In genomic region chr5:130290219-130290618, GRCh38 we compare ENCODE assay signal across 18 cellular contexts.
DNase-seq lines count a peak whose midpoint lies in the region; ATAC-seq and TF ChIP-seq lines count a peak whose summit lies in the region.
"Had no signal": no experiment of that assay in that cellular context is flagged by ENCODE, and none has a peak within 500 bp of the region (broad histone marks: within the 10 kb centered on the region; RNA-seq: fewer than 3 reads in every experiment).

No MANE protein-coding gene starts in this region.

- peak overlapping the region; percentile 78 for H3K27ac ChIP-seq in RWPE1
- H3K27ac ChIP-seq in lung (ENCODE audit: low read depth in 1 of 2, low read length in 1 of 2), result no peak overlapping the region
- H3K27ac ChIP-seq: C4-2B had no signal

- ATAC-seq in lung (ENCODE audit: insufficient read depth, low FRiP score) (peak; percentile 14), GM19395 (IDR thresholded peaks at IDR 0.05; ENCODE audit: unreplicated experiment) (no peak)
- no peak for ATAC-seq in activated CD8-positive, alpha-beta T cell treated with anti-CD3 and anti-CD28 coated beads for 36 hours
- ATAC-seq: GM23338 had no signal

- peaks cover 0 to 2% of the 10 kb centered on the region in 2 donors for H3K4me1 ChIP-seq in lung (ENCODE audit: control insufficient read depth in 2 of 2, insufficient read depth in 2 of 2, low read length in 2 of 2)

- H3K4me1 Mint-ChIP-seq in activated CD8-positive, alpha-beta T cell treated with anti-CD3 and anti-CD28 coated beads for 36 hours (ENCODE audit: low read depth), result no peaks in the 10 kb centered on the region

- no peaks in the 10 kb centered on the region for H3K36me3 Mint-ChIP-seq in activated CD8-positive, alpha-beta T cell treated with anti-CD3 and anti-CD28 coated beads for 36 hours (ENCODE audit: low read depth)

- peaks cover 2% of the 10 kb centered on the region for H3K27me3 Mint-ChIP-seq in activated CD8-positive, alpha-beta T cell treated with anti-CD3 and anti-CD28 coated beads for 36 hours

- POLR2A ChIA-PET in RWPE1 (lab: Yijun Ruan, JAX; ENCODE audit: low non-redundant PET), result no interaction called here
- POLR2A ChIA-PET in activated CD8-positive, alpha-beta T cell treated with anti-CD3 and anti-CD28 coated beads for 36 hours (lab: Charles Lee), result no interaction called here

- CTCF ChIA-PET in RWPE1 (lab: Yijun Ruan, JAX), result no interaction called here
- CTCF ChIA-PET in activated CD8-positive, alpha-beta T cell treated with anti-CD3 and anti-CD28 coated beads for 36 hours (lab: Charles Lee), result interaction anchor here (0.7 kb wide), 1 partner anchor 86 kb away, joined by 3 read pairs; no protein-coding TSS in a partner anchor

- no peak for TF ChIP-seq CTCF in RWPE1 (conservative IDR thresholded peaks at IDR 0.05; ENCODE audit: low read depth)
- no peak for TF ChIP-seq CTCF in choroid plexus epithelial cell (conservative IDR thresholded peaks at IDR 0.05; ENCODE audit: low read depth, low read length)
- no peak for TF ChIP-seq CTCF in lung (IDR thresholded peaks at IDR 0.05; ENCODE audit: control extremely low read depth, extremely low read depth)
- TF ChIP-seq CTCF in activated CD8-positive, alpha-beta T cell treated with anti-CD3 and anti-CD28 coated beads for 36 hours (IDR thresholded peaks at IDR 0.05), result no peak

- no peaks in the 10 kb centered on the region for H3K27me3 ChIP-seq in lung (ENCODE audit: control insufficient read depth, insufficient read depth)

- intact Hi-C loops in activated CD8-positive, alpha-beta T cell treated with anti-CD3 and anti-CD28 coated beads for 36 hours (cut with micrococcal nuclease), result no loop called here

- H3K36me3 ChIP-seq in lung (ENCODE audit: control insufficient read depth in 2 of 2, insufficient read depth in 2 of 2, low read length in 2 of 2), result no peaks in the 10 kb centered on the region

- H3K4me3 ChIP-seq in choroid plexus epithelial cell (ENCODE audit: low read depth, low read length), result no peak overlapping the region
- H3K4me3 ChIP-seq in lung, result no peak overlapping the region
- H3K4me3 ChIP-seq: GM23338 had no signal

- no peak overlapping the region for H3K4me3 Mint-ChIP-seq in activated CD8-positive, alpha-beta T cell treated with anti-CD3 and anti-CD28 coated beads for 36 hours
- H3K4me3 Mint-ChIP-seq: GM23338 had no signal

- DNase-seq in HPDE6-E6E7 (ENCODE audit: extremely low spot score) (peak; percentile 5), RWPE1 (ENCODE audit: low spot score) (peak; percentile 8), choroid plexus epithelial cell (ENCODE audit: low read depth) (peak; percentile 13), lung (ENCODE audit: low spot score) (no peak), SW 1271 (lab: John Stamatoyannopoulos, UW) (no peak)
- DNase-seq in activated CD8-positive, alpha-beta T cell treated with anti-CD3 and anti-CD28 coated beads for 36 hours, result no peak
- DNase-seq: ACHN, AML-193, GF-D8, NCI-H1105 treated with DMSO at 0.1 percent for 48 hours, NCI-H1694, NCI-H2081 treated with DMSO at 0.1 percent for 48 hours, NCI-H446 treated with DMSO at 0.1 percent for 48 hours, NCI-H774, SIG-M5 had no signal

- WGBS in lung, 2 donors, result 73 to 86% methylated on average over 2 of the region's 2 CpGs

- H3K9me3 Mint-ChIP-seq in activated CD8-positive, alpha-beta T cell treated with anti-CD3 and anti-CD28 coated beads for 36 hours, result no peaks in the 10 kb centered on the region
- H3K9me3 Mint-ChIP-seq: GM23338 had no signal

- no peaks in the 10 kb centered on the region for H3K9me3 ChIP-seq in lung (ENCODE audit: control insufficient read depth in 2 of 2, insufficient read depth in 1 of 2, low read length in 1 of 2)

- H3K27ac Mint-ChIP-seq in activated CD8-positive, alpha-beta T cell treated with anti-CD3 and anti-CD28 coated beads for 36 hours, result no peak overlapping the region
- H3K27ac Mint-ChIP-seq: GM23338 had no signal

Comparison
In these comparisons a context has a peak if more than half of its experiments do, and no peak if none do; other contexts are left out.
1. DNase-seq: peak in HPDE6-E6E7 (single experiment), RWPE1 (single experiment) and choroid plexus epithelial cell (single experiment); none in lung (single experiment), SW 1271 (0 of 2) and activated CD8-positive, alpha-beta T cell treated with anti-CD3 and anti-CD28 coated beads for 36 hours (single experiment).